1 cellular context compared by ENCODE assay signal in the genomic region with DNA sequence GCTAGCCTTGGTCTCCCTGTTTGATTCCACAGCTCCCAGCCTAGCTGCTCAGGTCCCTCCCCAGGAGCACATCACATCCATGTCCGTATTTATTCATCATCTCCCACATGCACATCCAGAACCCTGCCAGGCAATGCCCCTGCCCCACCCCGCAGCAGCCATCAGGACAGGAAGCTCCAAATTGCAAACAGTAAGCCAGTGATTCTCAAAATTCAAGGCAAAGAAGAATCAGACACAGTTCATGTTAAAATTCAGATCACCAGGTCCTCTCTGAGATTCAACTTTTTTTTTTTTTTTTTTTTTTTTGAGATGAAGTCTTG.
A peak's percentile ranks its signal among the peaks of the same experiment; 100 is the strongest.
TF ChIP-seq lines count a peak whose summit lies in the region.

No MANE protein-coding gene starts in this region.

TF ChIP-seq in HEK293, 187 proteins besides CTCF, POLR2A, EP300 and RAD21 (continued from another document):
- TF ChIP-seq, protein P1, sequence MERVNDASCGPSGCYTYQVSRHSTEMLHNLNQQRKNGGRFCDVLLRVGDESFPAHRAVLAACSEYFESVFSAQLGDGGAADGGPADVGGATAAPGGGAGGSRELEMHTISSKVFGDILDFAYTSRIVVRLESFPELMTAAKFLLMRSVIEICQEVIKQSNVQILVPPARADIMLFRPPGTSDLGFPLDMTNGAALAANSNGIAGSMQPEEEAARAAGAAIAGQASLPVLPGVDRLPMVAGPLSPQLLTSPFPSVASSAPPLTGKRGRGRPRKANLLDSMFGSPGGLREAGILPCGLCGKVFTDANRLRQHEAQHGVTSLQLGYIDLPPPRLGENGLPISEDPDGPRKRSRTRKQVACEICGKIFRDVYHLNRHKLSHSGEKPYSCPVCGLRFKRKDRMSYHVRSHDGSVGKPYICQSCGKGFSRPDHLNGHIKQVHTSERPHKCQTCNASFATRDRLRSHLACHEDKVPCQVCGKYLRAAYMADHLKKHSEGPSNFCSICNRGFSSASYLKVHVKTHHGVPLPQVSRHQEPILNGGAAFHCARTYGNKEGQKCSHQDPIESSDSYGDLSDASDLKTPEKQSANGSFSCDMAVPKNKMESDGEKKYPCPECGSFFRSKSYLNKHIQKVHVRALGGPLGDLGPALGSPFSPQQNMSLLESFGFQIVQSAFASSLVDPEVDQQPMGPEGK (tag by site-specific recombination; IDR thresholded peaks at IDR 0.05), result 0 out of 2 replicates have a peak, but pooled peaks have one; percentile 1
- TF ChIP-seq, protein P2, sequence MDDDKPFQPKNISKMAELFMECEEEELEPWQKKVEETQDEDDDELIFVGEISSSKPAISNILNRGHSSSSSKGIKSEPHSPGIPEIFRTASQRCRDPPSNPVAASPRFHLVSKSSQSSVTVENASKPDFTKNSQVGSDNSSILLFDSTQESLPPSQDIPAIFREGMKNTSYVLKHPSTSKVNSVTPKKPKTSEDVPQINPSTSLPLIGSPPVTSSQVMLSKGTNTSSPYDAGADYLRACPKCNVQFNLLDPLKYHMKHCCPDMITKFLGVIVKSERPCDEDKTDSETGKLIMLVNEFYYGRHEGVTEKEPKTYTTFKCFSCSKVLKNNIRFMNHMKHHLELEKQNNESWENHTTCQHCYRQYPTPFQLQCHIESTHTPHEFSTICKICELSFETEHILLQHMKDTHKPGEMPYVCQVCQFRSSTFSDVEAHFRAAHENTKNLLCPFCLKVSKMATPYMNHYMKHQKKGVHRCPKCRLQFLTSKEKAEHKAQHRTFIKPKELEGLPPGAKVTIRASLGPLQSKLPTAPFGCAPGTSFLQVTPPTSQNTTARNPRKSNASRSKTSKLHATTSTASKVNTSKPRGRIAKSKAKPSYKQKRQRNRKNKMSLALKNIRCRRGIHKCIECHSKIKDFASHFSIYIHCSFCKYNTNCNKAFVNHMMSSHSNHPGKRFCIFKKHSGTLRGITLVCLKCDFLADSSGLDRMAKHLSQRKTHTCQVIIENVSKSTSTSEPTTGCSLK (tag by site-specific recombination; IDR thresholded peaks at IDR 0.05), result no peak
- TF ChIP-seq, protein P3, sequence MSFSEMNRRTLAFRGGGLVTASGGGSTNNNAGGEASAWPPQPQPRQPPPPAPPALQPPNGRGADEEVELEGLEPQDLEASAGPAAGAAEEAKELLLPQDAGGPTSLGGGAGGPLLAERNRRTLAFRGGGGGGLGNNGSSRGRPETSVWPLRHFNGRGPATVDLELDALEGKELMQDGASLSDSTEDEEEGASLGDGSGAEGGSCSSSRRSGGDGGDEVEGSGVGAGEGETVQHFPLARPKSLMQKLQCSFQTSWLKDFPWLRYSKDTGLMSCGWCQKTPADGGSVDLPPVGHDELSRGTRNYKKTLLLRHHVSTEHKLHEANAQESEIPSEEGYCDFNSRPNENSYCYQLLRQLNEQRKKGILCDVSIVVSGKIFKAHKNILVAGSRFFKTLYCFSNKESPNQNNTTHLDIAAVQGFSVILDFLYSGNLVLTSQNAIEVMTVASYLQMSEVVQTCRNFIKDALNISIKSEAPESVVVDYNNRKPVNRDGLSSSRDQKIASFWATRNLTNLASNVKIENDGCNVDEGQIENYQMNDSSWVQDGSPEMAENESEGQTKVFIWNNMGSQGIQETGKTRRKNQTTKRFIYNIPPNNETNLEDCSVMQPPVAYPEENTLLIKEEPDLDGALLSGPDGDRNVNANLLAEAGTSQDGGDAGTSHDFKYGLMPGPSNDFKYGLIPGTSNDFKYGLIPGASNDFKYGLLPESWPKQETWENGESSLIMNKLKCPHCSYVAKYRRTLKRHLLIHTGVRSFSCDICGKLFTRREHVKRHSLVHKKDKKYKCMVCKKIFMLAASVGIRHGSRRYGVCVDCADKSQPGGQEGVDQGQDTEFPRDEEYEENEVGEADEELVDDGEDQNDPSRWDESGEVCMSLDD (tag by site-specific recombination; IDR thresholded peaks at IDR 0.05), result no peak
- TF ChIP-seq ZNF2 (tag by site-specific recombination; IDR thresholded peaks at IDR 0.05), result 0 out of 2 replicates have a peak, but pooled peaks have one; percentile 18
- TF ChIP-seq ZNF707 (tag by site-specific recombination; IDR thresholded peaks at IDR 0.05), result no peak
- TF ChIP-seq ZNF324 (tag by site-specific recombination; IDR thresholded peaks at IDR 0.05), result 0 out of 2 replicates have a peak, but pooled peaks have one; percentile 1
- TF ChIP-seq, protein P4, sequence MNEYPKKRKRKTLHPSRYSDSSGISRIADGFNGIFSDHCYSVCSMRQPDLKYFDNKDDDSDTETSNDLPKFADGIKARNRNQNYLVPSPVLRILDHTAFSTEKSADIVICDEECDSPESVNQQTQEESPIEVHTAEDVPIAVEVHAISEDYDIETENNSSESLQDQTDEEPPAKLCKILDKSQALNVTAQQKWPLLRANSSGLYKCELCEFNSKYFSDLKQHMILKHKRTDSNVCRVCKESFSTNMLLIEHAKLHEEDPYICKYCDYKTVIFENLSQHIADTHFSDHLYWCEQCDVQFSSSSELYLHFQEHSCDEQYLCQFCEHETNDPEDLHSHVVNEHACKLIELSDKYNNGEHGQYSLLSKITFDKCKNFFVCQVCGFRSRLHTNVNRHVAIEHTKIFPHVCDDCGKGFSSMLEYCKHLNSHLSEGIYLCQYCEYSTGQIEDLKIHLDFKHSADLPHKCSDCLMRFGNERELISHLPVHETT (tag by site-specific recombination; IDR thresholded peaks at IDR 0.05), result no peak
- no peak for TF ChIP-seq ZNF37A (tag by site-specific recombination; IDR thresholded peaks at IDR 0.05)
- 0 out of 2 replicates have a peak, but pooled peaks have one; percentile 2 for TF ChIP-seq KLF1 (tag by site-specific recombination; IDR thresholded peaks at IDR 0.05)
- no peak for TF ChIP-seq ZNF132 (tag by site-specific recombination; IDR thresholded peaks at IDR 0.05; ENCODE audit: borderline replicate concordance)
- TF ChIP-seq, protein P5, sequence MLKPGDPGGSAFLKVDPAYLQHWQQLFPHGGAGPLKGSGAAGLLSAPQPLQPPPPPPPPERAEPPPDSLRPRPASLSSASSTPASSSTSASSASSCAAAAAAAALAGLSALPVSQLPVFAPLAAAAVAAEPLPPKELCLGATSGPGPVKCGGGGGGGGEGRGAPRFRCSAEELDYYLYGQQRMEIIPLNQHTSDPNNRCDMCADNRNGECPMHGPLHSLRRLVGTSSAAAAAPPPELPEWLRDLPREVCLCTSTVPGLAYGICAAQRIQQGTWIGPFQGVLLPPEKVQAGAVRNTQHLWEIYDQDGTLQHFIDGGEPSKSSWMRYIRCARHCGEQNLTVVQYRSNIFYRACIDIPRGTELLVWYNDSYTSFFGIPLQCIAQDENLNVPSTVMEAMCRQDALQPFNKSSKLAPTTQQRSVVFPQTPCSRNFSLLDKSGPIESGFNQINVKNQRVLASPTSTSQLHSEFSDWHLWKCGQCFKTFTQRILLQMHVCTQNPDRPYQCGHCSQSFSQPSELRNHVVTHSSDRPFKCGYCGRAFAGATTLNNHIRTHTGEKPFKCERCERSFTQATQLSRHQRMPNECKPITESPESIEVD (tag by site-specific recombination; IDR thresholded peaks at IDR 0.05), result no peak
- TF ChIP-seq ZNF239 (tag by site-specific recombination; IDR thresholded peaks at IDR 0.05), result no peak
- TF ChIP-seq ZNF843 (tag by site-specific recombination; IDR thresholded peaks at IDR 0.05), result 0 out of 2 replicates have a peak, but pooled peaks have one; percentile 33
- no peak for TF ChIP-seq ZNF654 (tag by site-specific recombination; IDR thresholded peaks at IDR 0.05; ENCODE audit: low read depth)
